8 cellular contexts compared by ENCODE assay signal in the genomic region with DNA sequence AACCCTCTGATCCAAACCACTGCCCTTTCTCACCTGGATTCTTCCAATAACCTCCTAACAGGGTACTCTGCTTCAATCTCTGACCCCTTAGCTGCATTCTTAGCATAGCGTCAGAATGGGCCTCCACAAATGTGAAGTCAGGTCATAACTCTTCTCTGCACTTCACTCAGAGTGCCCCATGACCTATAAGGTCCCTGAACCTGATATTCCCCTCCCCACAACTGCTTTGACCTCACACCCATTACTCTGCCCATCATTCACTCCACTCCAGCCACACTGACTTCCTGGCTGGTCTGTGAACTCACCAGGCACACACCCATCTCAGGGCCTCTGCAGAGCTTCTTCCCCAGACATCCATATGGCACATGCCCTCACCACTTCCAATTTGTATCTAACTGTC.
"Had no signal": no experiment of that assay in that cellular context is flagged by ENCODE, and none has a peak within 500 bp of the region (broad histone marks: within the 10 kb centered on the region; RNA-seq: fewer than 3 reads in every experiment).

No MANE protein-coding gene starts in this region.

- H3K9ac ChIP-seq: GM23248 had no signal

- H2AFZ ChIP-seq: GM23248 had no signal

- FAIRE-seq: H1, H54, HTR-8/SVneo had no signal

- H3K4me3 Mint-ChIP-seq: H9, IgD-negative memory B cell had no signal

- H3K4me1 Mint-ChIP-seq: H9 had no signal

- H3K4me3 ChIP-seq: GM23248 had no signal

- H3K27ac Mint-ChIP-seq: H9, IgD-negative memory B cell had no signal

- H3K27ac ChIP-seq: GM23248 had no signal

- DNase-seq: GM23248, H9, HCEC 1CT, KBM-7 had no signal

- H3K9me3 Mint-ChIP-seq: H9, IgD-negative memory B cell had no signal

- H3K27me3 Mint-ChIP-seq: IgD-negative memory B cell had no signal

- H3K36me3 Mint-ChIP-seq: IgD-negative memory B cell had no signal
